In genomic region chr18:76983184-76983583, GRCh38 we compare ENCODE assay signal across 8 cellular contexts.
DNase-seq lines count a peak whose midpoint lies in the region; ATAC-seq, FAIRE-seq and TF ChIP-seq lines count a peak whose summit lies in the region.

No MANE protein-coding gene starts in this region.

- H3K27ac ChIP-seq in keratinocyte (ENCODE audit: control insufficient read depth, insufficient read depth, low read length), result no peak overlapping the region

- no peak overlapping the region for H2AFZ ChIP-seq in keratinocyte (ENCODE audit: control insufficient read depth, low read length)

- dilution Hi-C loops in keratinocyte (cut with MboI; ENCODE audit: extremely low pct_ligation_motif_present, low sequenced_read_pairs), result no loop called here

- peaks cover 3% of the 10 kb centered on the region for H3K4me1 ChIP-seq in keratinocyte (ENCODE audit: control insufficient read depth, extremely low read depth, insufficient read depth, low read length)

- no peaks in the 10 kb centered on the region for H3K9me1 ChIP-seq in keratinocyte (ENCODE audit: control insufficient read depth, extremely low read depth, insufficient read depth, low read length)

- no peaks in the 10 kb centered on the region for H3K79me2 ChIP-seq in keratinocyte (ENCODE audit: control insufficient read depth, insufficient read depth, low read length)

- no peaks in the 10 kb centered on the region for H4K20me1 ChIP-seq in keratinocyte (ENCODE audit: control insufficient read depth, extremely low read depth, insufficient read depth, low read length)

- ATAC-seq in GM18873 (IDR thresholded peaks at IDR 0.05; ENCODE audit: low FRiP score, unreplicated experiment) (peak; percentile 58), HG03108 (IDR thresholded peaks at IDR 0.05; ENCODE audit: unreplicated experiment) (peak; percentile 60)

- H3K36me3 ChIP-seq in bronchial epithelial cell (ENCODE audit: control insufficient read depth, insufficient read depth, low read length) (no peaks in the 10 kb centered on the region), keratinocyte (ENCODE audit: control insufficient read depth in 2 of 2, extremely low read depth in 1 of 2, insufficient read depth in 2 of 2, low read length in 2 of 2) (no peaks in the 10 kb centered on the region)

- no peak overlapping the region for H3K4me3 ChIP-seq in WI38 (ENCODE audit: low read depth, low read length)
- no peak overlapping the region for H3K4me3 ChIP-seq in bronchial epithelial cell (ENCODE audit: low read depth, low read length)
- peak overlapping the region in 1 of 3 experiments; percentile 7 for H3K4me3 ChIP-seq in keratinocyte (ENCODE audit: control insufficient read depth in 2 of 3, extremely low read depth in 1 of 3, insufficient read depth in 2 of 3, low read depth in 1 of 3, low read length in 3 of 3)

- TF ChIP-seq CTCF in AG09319 (IDR thresholded peaks at IDR 0.05; ENCODE audit: low read depth, low read length), result peak; percentile 92
- peak; percentile 92 for TF ChIP-seq CTCF in WI38 (IDR thresholded peaks at IDR 0.05; ENCODE audit: low read depth, low read length)
- peak; percentile 91 for TF ChIP-seq CTCF in bronchial epithelial cell (IDR thresholded peaks at IDR 0.05; ENCODE audit: insufficient read depth, low read length, severe bottlenecking)
- peak; percentile 90 to 97 (median 96) for TF ChIP-seq CTCF in keratinocyte (optimal IDR thresholded peaks at IDR 0.05 in 1 of 3, IDR thresholded peaks at IDR 0.05 in 1 of 3, conservative IDR thresholded peaks at IDR 0.05 in 1 of 3; ENCODE audit: extremely low read depth in 1 of 3, insufficient read depth in 2 of 3, low read length in 3 of 3)

- no peaks in the 10 kb centered on the region for H3K9me3 ChIP-seq in keratinocyte (ENCODE audit: control insufficient read depth, low read depth, low read length)

- peak overlapping the region; percentile 65 for H3K4me2 ChIP-seq in keratinocyte (ENCODE audit: control insufficient read depth, extremely low read depth, insufficient read depth, low read depth, low read length)

- FAIRE-seq in bronchial epithelial cell (lab: Jason Lieb, UNC) (peak; percentile 98), keratinocyte (lab: Jason Lieb, UNC) (peak; percentile 87)

- H3K9ac ChIP-seq in keratinocyte (ENCODE audit: control insufficient read depth, extremely low read depth, insufficient read depth, low read length), result no peak overlapping the region

- no peaks in the 10 kb centered on the region for H3K27me3 ChIP-seq in bronchial epithelial cell (ENCODE audit: control insufficient read depth, insufficient read depth, low read length)
- no peaks in the 10 kb centered on the region for H3K27me3 ChIP-seq in keratinocyte (ENCODE audit: control insufficient read depth, extremely low read depth, insufficient read depth, low read length)

- peak; percentile 16 for DNase-seq in AG09319 (ENCODE audit: extremely low read depth, low read depth)
- DNase-seq in NCI-H2196 treated with DMSO at 0.1 percent for 48 hours (lab: John Stamatoyannopoulos, UW; ENCODE audit: unreplicated experiment), result peak; percentile 60
- peak; percentile 92 for DNase-seq in bronchial epithelial cell (ENCODE audit: low read depth)
- peak; percentile 70 for DNase-seq in keratinocyte (ENCODE audit: low read depth, low spot score)
- peak; percentile 89 for DNase-seq in stimulated activated CD4-positive, alpha-beta T cell treated with anti-CD3 and anti-CD28 coated beads, Interleukin-1b, Interleukin-23, amount 100 ng/mL, for 48 hours

Comparison
In these comparisons a context has a peak if more than half of its experiments do, and no peak if none do; other contexts are left out.
1. DNase-seq: peak in every context shown above with its lines; median percentile 92 in bronchial epithelial cell; 89 in stimulated activated CD4-positive, alpha-beta T cell treated with anti-CD3 and anti-CD28 coated beads, Interleukin-1b, Interleukin-23, amount 100 ng/mL, for 48 hours; 70 in keratinocyte; 60 in NCI-H2196 treated with DMSO at 0.1 percent for 48 hours; 16 in AG09319.